In genomic region chr14:69675877-69676416, GRCh38 we compare ENCODE assay signal across 9 cellular contexts.
DNase-seq lines count a peak whose midpoint lies in the region; ATAC-seq and TF ChIP-seq lines count a peak whose summit lies in the region.
"Had no signal": no experiment of that assay in that cellular context is flagged by ENCODE, and none has a peak within 500 bp of the region (broad histone marks: within the 10 kb centered on the region; RNA-seq: fewer than 3 reads in every experiment).

No MANE protein-coding gene starts in this region.

- peak overlapping the region; percentile 73 for H3K27ac ChIP-seq in neutrophil
- no peak overlapping the region for H3K27ac ChIP-seq in MM.1S (ENCODE audit: low read length)

- H3K9me3 ChIP-seq in neutrophil (no peaks in the 10 kb centered on the region), MM.1S (replicated peaks; ENCODE audit: insufficient read depth, low read length) (no peaks in the 10 kb centered on the region)

- H4K20me1 ChIP-seq in MM.1S (ENCODE audit: insufficient read depth, low read length) = no peaks in the 10 kb centered on the region

- H3K36me3 Mint-ChIP-seq in activated CD4-positive, alpha-beta T cell treated with anti-CD3 and anti-CD28 coated beads, Interleukin-2, amount 10 ng/mL, durations not matched to agents 7 days and 5 days (ENCODE audit: low read depth) = peaks cover 23% of the 10 kb centered on the region

- H3K4me1 ChIP-seq in neutrophil (ENCODE audit: control insufficient read depth in 1 of 2, insufficient read depth in 1 of 2, low read depth in 1 of 2, low read length in 1 of 2) = peaks cover 38 to 56% of the 10 kb centered on the region in 2 experiments
- H3K4me1 ChIP-seq in MM.1S (ENCODE audit: low read length) = peaks cover 22% of the 10 kb centered on the region

- H3K4me1 Mint-ChIP-seq in activated CD4-positive, alpha-beta T cell treated with anti-CD3 and anti-CD28 coated beads, Interleukin-2, amount 10 ng/mL, durations not matched to agents 7 days and 5 days = peaks cover 73% of the 10 kb centered on the region

- H3K79me2 ChIP-seq in MM.1S (ENCODE audit: low read length) = peaks cover 70% of the 10 kb centered on the region

- no peaks in the 10 kb centered on the region for H3K9me2 ChIP-seq in MM.1S (replicated peaks; ENCODE audit: insufficient read depth, low read length)

- no peak overlapping the region for H3K4me3 Mint-ChIP-seq in activated CD4-positive, alpha-beta T cell treated with anti-CD3 and anti-CD28 coated beads, Interleukin-2, amount 10 ng/mL, durations not matched to agents 7 days and 5 days

- no peak overlapping the region for H3K9ac ChIP-seq in MM.1S (ENCODE audit: low read length)

- peak overlapping the region; percentile 89 for H3K27ac Mint-ChIP-seq in activated CD4-positive, alpha-beta T cell treated with anti-CD3 and anti-CD28 coated beads, Interleukin-2, amount 10 ng/mL, durations not matched to agents 7 days and 5 days

- H3K4me2 ChIP-seq in MM.1S (ENCODE audit: low read depth, low read length) = no peak overlapping the region

- H3K36me3 ChIP-seq in neutrophil (peaks cover 17% of the 10 kb centered on the region), MM.1S (replicated peaks; ENCODE audit: insufficient read depth, low read length) (no peaks in the 10 kb centered on the region)

- peaks cover 8% of the 10 kb centered on the region for H3F3A ChIP-seq in MM.1S (ENCODE audit: insufficient read depth, low read length)

- H3K27me3 ChIP-seq in neutrophil (no peaks in the 10 kb centered on the region), MM.1S (replicated peaks; ENCODE audit: insufficient read depth, low read length) (no peaks in the 10 kb centered on the region)

- TF ChIP-seq CTCF in neutrophil (IDR thresholded peaks at IDR 0.05) (no peak), MM.1S (IDR thresholded peaks at IDR 0.05; ENCODE audit: low read length) (no peak)

- no peak overlapping the region for H3K4me3 ChIP-seq in neutrophil (ENCODE audit: low read depth in 1 of 2, low read length in 1 of 2)
- no peak overlapping the region for H3K4me3 ChIP-seq in MM.1S (ENCODE audit: low read length)

- peak; percentile 62 for ATAC-seq in GM21528 (IDR thresholded peaks at IDR 0.05; ENCODE audit: low FRiP score, unreplicated experiment)
- ATAC-seq in HG03439 (IDR thresholded peaks at IDR 0.05; ENCODE audit: unreplicated experiment) = peak; percentile 74

- H3K9me3 Mint-ChIP-seq in activated CD4-positive, alpha-beta T cell treated with anti-CD3 and anti-CD28 coated beads, Interleukin-2, amount 10 ng/mL, durations not matched to agents 7 days and 5 days = no peaks in the 10 kb centered on the region

- H3K27me3 Mint-ChIP-seq in activated CD4-positive, alpha-beta T cell treated with anti-CD3 and anti-CD28 coated beads, Interleukin-2, amount 10 ng/mL, durations not matched to agents 7 days and 5 days = no peaks in the 10 kb centered on the region

- POLR2A ChIA-PET in activated CD4-positive, alpha-beta T cell treated with anti-CD3 and anti-CD28 coated beads, Interleukin-2, amount 10 ng/mL, durations not matched to agents 7 days and 5 days (lab: Charles Lee) = no interaction called here

- H2AFZ ChIP-seq in MM.1S (ENCODE audit: low read length) = no peak overlapping the region

- peak; percentile 26 for DNase-seq in activated CD4-positive, alpha-beta T cell treated with anti-CD3 and anti-CD28 coated beads, Interleukin-2, amount 10 ng/mL, durations not matched to agents 7 days and 5 days
- DNase-seq in activated CD4-positive, alpha-beta T cell treated with anti-CD3 and anti-CD28 coated beads for 1 hour = no peak
- DNase-seq in MM.1S (no peak), iPS-NIHi11 (ENCODE audit: low spot score) (no peak), NCI-H1105 (lab: John Stamatoyannopoulos, UW) (no peak)
- DNase-seq: NCI-H1417 treated with DMSO at 0.1 percent for 48 hours had no signal

- CTCF ChIA-PET in activated CD4-positive, alpha-beta T cell treated with anti-CD3 and anti-CD28 coated beads, Interleukin-2, amount 10 ng/mL, durations not matched to agents 7 days and 5 days (lab: Charles Lee) = interaction anchor here (0.8 to 2.4 kb wide), 5 partner anchors 9 to 41 kb away, joined by 3 to 7 read pairs (median 5); no protein-coding TSS in a partner anchor
